19 cellular contexts compared by ENCODE assay signal in the genomic region with DNA sequence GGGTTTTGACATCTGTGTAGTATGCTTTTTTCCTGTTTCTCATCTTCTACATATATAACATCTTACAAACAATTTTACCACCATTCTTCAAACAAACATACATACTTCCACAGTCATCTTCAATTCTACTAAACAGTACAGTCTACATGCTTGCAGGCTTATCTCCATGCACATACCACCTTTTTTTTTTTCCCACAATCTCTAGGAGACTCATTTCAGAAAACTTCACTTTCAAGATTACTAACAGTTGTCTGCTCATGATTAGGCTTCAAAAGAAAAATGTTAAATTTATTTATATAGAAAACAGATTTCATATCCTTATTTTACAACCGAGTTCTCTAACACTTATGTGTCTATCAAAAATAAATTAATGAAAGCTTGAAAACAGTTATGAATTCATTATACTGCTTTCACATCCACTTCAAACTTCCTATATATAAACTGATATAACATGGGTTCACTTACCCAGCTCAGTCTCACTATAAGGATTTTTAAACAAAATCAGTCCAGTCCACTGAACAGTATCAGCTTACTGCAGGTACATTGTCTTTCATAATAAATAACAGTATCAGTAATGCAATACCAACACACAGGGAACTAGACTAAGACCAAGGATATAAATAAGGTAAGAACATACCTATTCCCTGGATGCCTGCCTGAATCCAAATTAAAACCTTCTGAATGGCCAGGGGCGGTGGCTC. TPM values are rescaled to one million over a fixed set of nuclear protein-coding genes. Genes with fewer than 3 reads are reported as not detected.
A peak's percentile ranks its signal among the peaks of the same experiment; 100 is the strongest.
DNase-seq lines count a peak whose midpoint lies in the region; ATAC-seq, FAIRE-seq and TF ChIP-seq lines count a peak whose summit lies in the region.
"Had no signal": no experiment of that assay in that cellular context is flagged by ENCODE, and none has a peak within 500 bp of the region (broad histone marks: within the 10 kb centered on the region; RNA-seq: fewer than 3 reads in every experiment).

No MANE protein-coding gene starts in this region.

- CTCF ChIA-PET in A549 (lab: Yijun Ruan, JAX), result no interaction called here

- H2AFZ ChIP-seq in OCI-LY3 (ENCODE audit: low read depth, low read length), result no peak overlapping the region
- H2AFZ ChIP-seq: hepatocyte had no signal

- H3K9ac ChIP-seq in OCI-LY3 (ENCODE audit: low read length), result no peak overlapping the region; the same call in 1 of the 2 replicates
- H3K9ac ChIP-seq: KMS-11 had no signal

- no peak overlapping the region for H3K4me3 Mint-ChIP-seq in CD14-positive monocyte
- H3K4me3 Mint-ChIP-seq: activated CD8-positive, alpha-beta memory T cell treated with anti-CD3 and anti-CD28 coated beads, Interleukin-2, amount 10 ng/mL, durations not matched to agents 7 days and 5 days; dendritic cell treated with granulocyte-macrophage colony-stimulating factor and Interleukin-4, amounts not matched to agents 40 ng/mL and 50 ng/mL, for 4 days; memory B cell; nephron had no signal

- peaks cover 0 to 8% (median 0%) of the 10 kb centered on the region in 7 donors for H3K9me3 Mint-ChIP-seq in CD14-positive monocyte
- H3K9me3 Mint-ChIP-seq: dendritic cell treated with granulocyte-macrophage colony-stimulating factor and Interleukin-4, amounts not matched to agents 40 ng/mL and 50 ng/mL, for 4 days had no signal

- peaks cover 6% of the 10 kb centered on the region; the same call in 2 of the 3 replicates for H3K9me3 ChIP-seq in A549
- H3K9me3 ChIP-seq in OCI-LY3 (ENCODE audit: insufficient read depth, low read length), result no peaks in the 10 kb centered on the region

- no peaks in the 10 kb centered on the region for H3K36me3 Mint-ChIP-seq in CD14-positive monocyte
- H3K36me3 Mint-ChIP-seq: activated CD8-positive, alpha-beta memory T cell treated with anti-CD3 and anti-CD28 coated beads, Interleukin-2, amount 10 ng/mL, durations not matched to agents 7 days and 5 days had no signal

- DNase-seq in A549 (ENCODE audit: low read depth in 1 of 2, low spot score in 1 of 2), result no peak
- DNase-seq in fibroblast of mammary gland (ENCODE audit: low read depth), result peak; percentile 38
- no peak for DNase-seq in CD14-positive monocyte (ENCODE audit: low spot score)
- DNase-seq in NCI-H1436 (lab: John Stamatoyannopoulos, UW), result no peak
- no peak for DNase-seq in anterior cingulate cortex (lab: John Stamatoyannopoulos, UW)
- DNase-seq: activated CD8-positive, alpha-beta memory T cell treated with anti-CD3 and anti-CD28 coated beads, Interleukin-2, amount 10 ng/mL, durations not matched to agents 7 days and 5 days; activated gamma-delta T cell; kidney; NCI-H1092 treated with DMSO at 0.1 percent for 48 hours; Right ventricle myocardium superior had no signal

- TF ChIP-seq POLR2A in A549 (IDR thresholded peaks at IDR 0.05; ENCODE audit: low read length), result no peak

- TF ChIP-seq RAD21 in A549 (conservative IDR thresholded peaks at IDR 0.05 in 1 of 2, IDR thresholded peaks at IDR 0.05 in 1 of 2), result no peak

- peaks cover 0 to 4% (median 0%) of the 10 kb centered on the region in 3 donors for H3K27me3 Mint-ChIP-seq in CD14-positive monocyte (ENCODE audit: low read depth in 3 of 3)
- H3K27me3 Mint-ChIP-seq: dendritic cell treated with granulocyte-macrophage colony-stimulating factor and Interleukin-4, amounts not matched to agents 40 ng/mL and 50 ng/mL, for 4 days had no signal

- ATAC-seq in A549 (no peak), GM18502 (IDR thresholded peaks at IDR 0.05; ENCODE audit: poor library complexity, unreplicated experiment) (peak; percentile 56), GM21423 (IDR thresholded peaks at IDR 0.05; ENCODE audit: unreplicated experiment) (no peak)
- ATAC-seq: activated CD4-positive, CD25-positive, alpha-beta regulatory T cell treated with anti-CD3 and anti-CD28 coated beads, Interleukin-2, amount 50 U/mL, for 24 hours; activated CD8-positive, alpha-beta memory T cell treated with anti-CD3 and anti-CD28 coated beads, Interleukin-2, amount 10 ng/mL, durations not matched to agents 7 days and 5 days had no signal

- 90% methylated on average over 2 of the region's 2 CpGs for WGBS in A549 (ENCODE audit: missing lambda C conversion rate)

- TF ChIP-seq CTCF in A549 (IDR thresholded peaks at IDR 0.05) (no peak), OCI-LY3 (IDR thresholded peaks at IDR 0.05; ENCODE audit: low read depth, low read length) (no peak), fibroblast of mammary gland (conservative IDR thresholded peaks at IDR 0.05; ENCODE audit: control insufficient read depth, insufficient read depth, low read depth, low read length) (no peak), CD14-positive monocyte (IDR thresholded peaks at IDR 0.05) (no peak)

- peaks cover 52% of the 10 kb centered on the region for H4K20me1 ChIP-seq in OCI-LY3 (ENCODE audit: insufficient read depth, low read length)

- no peak for TF ChIP-seq EP300 in A549 (IDR thresholded peaks at IDR 0.05)

- H3K4me1 ChIP-seq in A549 (peaks cover 56% of the 10 kb centered on the region), OCI-LY3 (ENCODE audit: low read length) (peaks cover 34% of the 10 kb centered on the region)

- H3K79me2 ChIP-seq in OCI-LY3 (ENCODE audit: low read length), result peaks cover 54% of the 10 kb centered on the region

- H3K4me1 Mint-ChIP-seq in CD14-positive monocyte, result peaks cover 6% of the 10 kb centered on the region
- H3K4me1 Mint-ChIP-seq: memory B cell had no signal

- peak overlapping the region; percentile 43; the same call in 1 of the 3 replicates for H3K4me2 ChIP-seq in A549
- peak overlapping the region; percentile 66 for H3K4me2 ChIP-seq in OCI-LY3 (ENCODE audit: low read length)
- H3K4me2 ChIP-seq: hepatocyte, KMS-11 had no signal

- H3K27ac ChIP-seq in A549 (peak overlapping the region in 1 of 2 experiments; percentile 25; a peak in 1 of 6 replicates), OCI-LY3 (ENCODE audit: low read length) (peak overlapping the region; percentile 25; the same call in 1 of the 2 replicates)
- H3K27ac ChIP-seq: hepatocyte, KMS-11 had no signal

- no peak overlapping the region for H3K27ac Mint-ChIP-seq in CD14-positive monocyte
- H3K27ac Mint-ChIP-seq: activated CD8-positive, alpha-beta memory T cell treated with anti-CD3 and anti-CD28 coated beads, Interleukin-2, amount 10 ng/mL, durations not matched to agents 7 days and 5 days; dendritic cell treated with granulocyte-macrophage colony-stimulating factor and Interleukin-4, amounts not matched to agents 40 ng/mL and 50 ng/mL, for 4 days; memory B cell had no signal

- H3K36me3 ChIP-seq in OCI-LY3 (replicated peaks; ENCODE audit: low read depth, low read length), result peaks cover 3% of the 10 kb centered on the region

- H3K4me3 ChIP-seq in A549, result no peak overlapping the region
- peak overlapping the region; percentile 40; the same call in 1 of the 2 replicates for H3K4me3 ChIP-seq in OCI-LY3 (ENCODE audit: low read length)
- no peak overlapping the region for H3K4me3 ChIP-seq in fibroblast of mammary gland (ENCODE audit: control insufficient read depth, low read depth, low read length)
- H3K4me3 ChIP-seq: hepatocyte had no signal

- intact Hi-C loops in CD14-positive monocyte (cut with micrococcal nuclease), result no loop called here

- FAIRE-seq in A549 (lab: Jason Lieb, UNC), result no peak
- FAIRE-seq: kidney had no signal

- POLR2A ChIA-PET in A549 (lab: Yijun Ruan, JAX), result no interaction called here

- peaks cover 25% of the 10 kb centered on the region for H3K27me3 ChIP-seq in OCI-LY3 (ENCODE audit: low read depth, low read length)
- H3K27me3 ChIP-seq: hepatocyte had no signal

TF ChIP-seq in A549, 52 proteins besides CTCF, POLR2A, EP300 and RAD21:
- TF ChIP-seq RNF2 (IDR thresholded peaks at IDR 0.05; ENCODE audit: borderline replicate concordance, low read depth), result no peak
- no peak for TF ChIP-seq HDAC2 (IDR thresholded peaks at IDR 0.05)
- no peak for TF ChIP-seq CBX2 (IDR thresholded peaks at IDR 0.05; ENCODE audit: borderline replicate concordance, low read depth)
- TF ChIP-seq FOSB (CRISPR knock-in tag; IDR thresholded peaks at IDR 0.05), result no peak
- no peak for TF ChIP-seq TP53 (CRISPR knock-in tag; IDR thresholded peaks at IDR 0.05)
- no peak for TF ChIP-seq NPAS2 (CRISPR knock-in tag; IDR thresholded peaks at IDR 0.05; ENCODE audit: borderline replicate concordance)
- TF ChIP-seq HOXB13 (CRISPR knock-in tag; IDR thresholded peaks at IDR 0.05; ENCODE audit: low read depth), result no peak
- no peak for TF ChIP-seq SMC3 (IDR thresholded peaks at IDR 0.05)
- TF ChIP-seq USF2 (IDR thresholded peaks at IDR 0.05), result no peak
- TF ChIP-seq, protein P1, sequence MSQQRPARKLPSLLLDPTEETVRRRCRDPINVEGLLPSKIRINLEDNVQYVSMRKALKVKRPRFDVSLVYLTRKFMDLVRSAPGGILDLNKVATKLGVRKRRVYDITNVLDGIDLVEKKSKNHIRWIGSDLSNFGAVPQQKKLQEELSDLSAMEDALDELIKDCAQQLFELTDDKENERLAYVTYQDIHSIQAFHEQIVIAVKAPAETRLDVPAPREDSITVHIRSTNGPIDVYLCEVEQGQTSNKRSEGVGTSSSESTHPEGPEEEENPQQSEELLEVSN (IDR thresholded peaks at IDR 0.05; ENCODE audit: borderline replicate concordance, low read depth), result no peak
- no peak for TF ChIP-seq KDM5A (IDR thresholded peaks at IDR 0.05)
- no peak for TF ChIP-seq POLR2AphosphoS2 (conservative IDR thresholded peaks at IDR 0.05; ENCODE audit: low read length)
- no peak for TF ChIP-seq ZC3H11A (IDR thresholded peaks at IDR 0.05)

RNA-seq across cellular contexts. Expression of gene LRP6, which starts 42.5 kb away (rescaled TPM):
- 50.3 and 63.0 TPM in 2 replicates for polyA plus RNA-seq in A549 (2011; rRNA removed)
- 30.3 and 36.7 TPM in 2 replicates for polyA plus RNA-seq in A549 (2012; cell fraction: cytosol; rRNA removed)
- 38.3 and 49.0 TPM in 2 replicates for polyA plus RNA-seq in A549 (2012; cell fraction: nucleus; rRNA removed)
- polyA plus RNA-seq in A549 (2017; fragmentation: RNase III; extraction: RNeasy Plus Mini Kit Qiagen cat#74134 plus additional on column Dnase treatment), result 23.3 to 26.6 TPM (median 26.6 TPM) in 3 replicates
- 369 and 423 TPM in 2 replicates for polyA minus RNA-seq in A549 (2011; rRNA and poly(A)+ RNA removed)
- not detected for polyA plus RNA-seq in CD14-positive monocyte

Comparison
In these comparisons a context has a peak if more than half of its experiments do, and no peak if none do; other contexts are left out.
1. RNA of gene LRP6, which starts 42.5 kb away (polyA plus RNA-seq): 23.3 to 63.0 TPM in A549; not detected in CD14-positive monocyte; every median in the first group is over 10 times any median in the second.